10 cellular contexts compared by ENCODE assay signal in the genomic region with DNA sequence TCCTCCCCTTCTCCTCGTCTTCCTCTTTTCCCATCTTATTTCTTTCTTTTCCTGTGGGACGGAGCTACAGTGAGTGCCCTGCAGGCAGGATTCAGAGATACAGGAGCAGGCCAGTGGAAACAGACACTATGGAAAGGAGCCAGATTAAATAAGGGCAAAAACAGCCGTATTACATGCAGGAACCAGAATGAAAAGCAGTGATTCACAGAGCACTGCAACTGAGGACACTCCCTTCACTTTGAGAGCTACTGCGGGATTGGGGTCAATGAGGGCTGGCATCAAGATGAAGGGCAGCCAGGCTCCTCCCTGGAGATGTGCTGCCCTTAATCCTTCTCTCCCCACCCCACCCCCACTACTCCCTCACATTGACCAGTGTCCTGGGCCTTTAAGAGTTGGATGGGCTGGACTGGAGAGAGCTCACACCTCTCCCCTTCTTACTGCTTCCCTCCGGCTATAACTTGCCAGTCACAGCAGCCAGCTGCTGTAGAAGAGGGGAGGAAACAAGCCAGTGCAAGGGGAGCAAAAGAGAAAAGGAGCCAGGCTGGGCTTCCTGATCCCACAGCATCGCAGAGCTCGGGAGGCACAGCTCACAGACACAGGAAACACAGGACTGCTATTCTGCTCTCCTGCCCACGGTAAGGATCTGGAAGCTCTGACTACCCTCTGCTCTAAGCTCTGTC. TPM values are rescaled to one million over a fixed set of nuclear protein-coding genes. Genes with fewer than 3 reads are reported as not detected.
DNase-seq lines count a peak whose midpoint lies in the region; ATAC-seq and TF ChIP-seq lines count a peak whose summit lies in the region.
"Had no signal": no experiment of that assay in that cellular context is flagged by ENCODE, and none has a peak within 500 bp of the region (broad histone marks: within the 10 kb centered on the region; RNA-seq: fewer than 3 reads in every experiment).

PLCD4 (plus strand) TSS at position 464 of the 680 bp plus-strand sequence. CDS start 7,841 bp downstream, outside the sequence.

- intact Hi-C loops in colonic mucosa (cut with DNase I): no loop called here
- intact Hi-C loops in right lobe of liver (cut with DNase I): no loop called here
- intact Hi-C loops in upper lobe of right lung (cut with DNase I): no loop called here

- H3K27me3 Mint-ChIP-seq in CD8-positive, alpha-beta memory T cell: peaks cover 5 to 27% of the 10 kb centered on the region in 2 donors

- no peaks in the 10 kb centered on the region for H3K9me3 ChIP-seq in colonic mucosa
- H3K9me3 ChIP-seq in right lobe of liver: no peaks in the 10 kb centered on the region
- H3K9me3 ChIP-seq in upper lobe of right lung: no peaks in the 10 kb centered on the region
- H3K9me3 ChIP-seq in CD8-positive, alpha-beta memory T cell (ENCODE audit: low read length): no peaks in the 10 kb centered on the region

- WGBS in right lobe of liver (ENCODE audit: insufficient coverage, low coverage, low lambda C conversion rate, missing lambda C conversion rate): 12% methylated on average over 4 of the region's 8 CpGs

- no peak for TF ChIP-seq POLR2A in right lobe of liver (IDR thresholded peaks at IDR 0.05)

- CTCF ChIA-PET in CD8-positive, alpha-beta memory T cell (lab: Charles Lee): interaction anchor here (1.8 kb wide), 1 partner anchor 9 kb away, joined by 7 read pairs; no protein-coding TSS in a partner anchor

- ATAC-seq in right lobe of liver: peak in 3 of 4 donors; percentile 29 to 82 (median 77)
- ATAC-seq in upper lobe of right lung: peak; percentile 64
- no peak for ATAC-seq in GM18909 (IDR thresholded peaks at IDR 0.05; ENCODE audit: poor library complexity, unreplicated experiment)

- H3K36me3 ChIP-seq in colonic mucosa: no peaks in the 10 kb centered on the region
- no peaks in the 10 kb centered on the region for H3K36me3 ChIP-seq in right lobe of liver
- H3K36me3 ChIP-seq in upper lobe of right lung: no peaks in the 10 kb centered on the region
- no peaks in the 10 kb centered on the region for H3K36me3 ChIP-seq in CD8-positive, alpha-beta memory T cell (ENCODE audit: insufficient read depth, low read length)

- H3K9me3 Mint-ChIP-seq in CD8-positive, alpha-beta memory T cell: no peaks in the 10 kb centered on the region

- no peak within 1 kb of the TSS for H3K27ac ChIP-seq in colonic mucosa
- H3K27ac ChIP-seq in right lobe of liver: no peak within 1 kb of the TSS
- no peak within 1 kb of the TSS for H3K27ac ChIP-seq in upper lobe of right lung
- no peak within 1 kb of the TSS for H3K27ac ChIP-seq in CD8-positive, alpha-beta memory T cell (ENCODE audit: low read depth, low read length)

- no peaks in the 10 kb centered on the region for H3K4me1 ChIP-seq in colonic mucosa
- peaks cover 0 to 21% (median 0%) of the 10 kb centered on the region in 4 donors for H3K4me1 ChIP-seq in right lobe of liver
- H3K4me1 ChIP-seq in upper lobe of right lung: peaks cover 4% of the 10 kb centered on the region
- H3K4me1 ChIP-seq in CD8-positive, alpha-beta memory T cell (ENCODE audit: insufficient read depth, low read length): no peaks in the 10 kb centered on the region

- peak within 1 kb of the TSS in 2 of 8 donors; percentile 20 to 83 for H3K27ac Mint-ChIP-seq in CD8-positive, alpha-beta memory T cell
- H3K27ac Mint-ChIP-seq: B cell had no signal

- no peaks in the 10 kb centered on the region for H3K4me1 Mint-ChIP-seq in CD8-positive, alpha-beta memory T cell
- H3K4me1 Mint-ChIP-seq: B cell had no signal

- DNase-seq in NCI-H748 (lab: John Stamatoyannopoulos, UW; ENCODE audit: unreplicated experiment) (peak; percentile 16), NCI-H748 treated with DMSO at 0.1 percent for 48 hours (lab: John Stamatoyannopoulos, UW) (no peak), colonic mucosa (peak; percentile 21), right lobe of liver (peak in 1 of 3 donors; percentile 28), upper lobe of right lung (no peak)
- DNase-seq in activated T-cell treated with anti-CD3 and anti-CD28 coated beads, Interleukin-2, amount 50 U/mL, for 48 hours: no peak
- DNase-seq in CD8-positive, alpha-beta memory T cell: no peak
- DNase-seq: activated CD4-positive, alpha-beta T cell treated with anti-CD3 and anti-CD28 coated beads, Interleukin-2, amount 50 U/mL, for 4 hours had no signal

- H3K9ac ChIP-seq in colonic mucosa (ENCODE audit: low read depth in 2 of 2, low read length in 2 of 2): no peak within 1 kb of the TSS

- POLR2A ChIA-PET in CD8-positive, alpha-beta memory T cell (lab: Charles Lee): interaction anchor here (1.1 kb wide), 1 partner anchor 31 kb away, joined by 5 read pairs; no protein-coding TSS in a partner anchor

- no peaks in the 10 kb centered on the region for H3K36me3 Mint-ChIP-seq in CD8-positive, alpha-beta memory T cell

- no peak within 1 kb of the TSS for H3K4me3 Mint-ChIP-seq in CD8-positive, alpha-beta memory T cell
- H3K4me3 Mint-ChIP-seq: B cell had no signal

- TF ChIP-seq CTCF in colonic mucosa (IDR thresholded peaks at IDR 0.05): no peak
- TF ChIP-seq CTCF in right lobe of liver (IDR thresholded peaks at IDR 0.05): no peak
- TF ChIP-seq CTCF in upper lobe of right lung (IDR thresholded peaks at IDR 0.05): no peak

- H3K4me3 ChIP-seq in colonic mucosa (no peak within 1 kb of the TSS), right lobe of liver (peak within 1 kb of the TSS in 1 of 3 donors; percentile 20), upper lobe of right lung (peak within 1 kb of the TSS; percentile 10)
- H3K4me3 ChIP-seq in CD8-positive, alpha-beta memory T cell (ENCODE audit: low read length): no peak within 1 kb of the TSS

- H3K27me3 ChIP-seq in colonic mucosa: no peaks in the 10 kb centered on the region
- H3K27me3 ChIP-seq in right lobe of liver: no peaks in the 10 kb centered on the region
- no peaks in the 10 kb centered on the region for H3K27me3 ChIP-seq in upper lobe of right lung
- no peaks in the 10 kb centered on the region for H3K27me3 ChIP-seq in CD8-positive, alpha-beta memory T cell (ENCODE audit: insufficient read depth, low read length, poor library complexity, severe bottlenecking)

RNA-seq across cellular contexts. Expression of gene PLCD4, which starts in this region (rescaled TPM):
- total RNA-seq in colonic mucosa (1 to 10 TPM in 1 of 2 donors, under 1 TPM in 1; 0.54 to 1.6 TPM), right lobe of liver (under 1 TPM; 0.31 to 0.95 (median 0.56) TPM), upper lobe of right lung (1.0 TPM)
- total RNA-seq in CD8-positive, alpha-beta memory T cell: under 1 TPM in 1 of 2 experiments, not detected in 1; 0.16 TPM
- polyA plus RNA-seq in CD8-positive, alpha-beta memory T cell: 0.49 TPM

Comparison
In these comparisons a context has a peak if more than half of its experiments do, and no peak if none do; other contexts are left out.
1. DNase-seq: peak in NCI-H748 (single experiment) and colonic mucosa (single experiment); none in NCI-H748 treated with DMSO at 0.1 percent for 48 hours (single experiment), upper lobe of right lung (single experiment), activated T-cell treated with anti-CD3 and anti-CD28 coated beads, Interleukin-2, amount 50 U/mL, for 48 hours (0 of 2) and CD8-positive, alpha-beta memory T cell (0 of 5).
2. Peak in ATAC-seq in right lobe of liver; RNA of the gene not detected or under 1 TPM.